Comparison of ENCODE assay signal across 7 cellular contexts in the genomic region with DNA sequence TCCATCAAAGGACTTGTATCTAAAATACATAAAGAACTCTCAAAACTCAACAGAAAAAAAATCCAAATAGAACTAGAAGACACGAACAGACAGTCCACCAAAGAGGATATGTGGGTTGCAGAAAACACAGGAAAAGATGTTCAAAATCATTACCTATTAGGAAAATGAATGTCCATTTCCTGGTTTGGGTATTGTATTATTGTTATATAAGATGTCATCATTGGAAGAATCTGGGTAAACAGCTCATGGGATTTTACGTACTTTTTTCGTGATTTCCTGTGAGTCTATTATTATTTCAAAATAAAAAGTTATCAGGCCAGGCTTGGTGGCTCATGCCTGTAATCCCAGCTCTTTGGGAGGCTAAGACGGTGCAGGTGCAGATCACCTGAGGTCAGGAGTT. TPM values are rescaled to one million over a fixed set of nuclear protein-coding genes. Genes with fewer than 3 reads are reported as not detected.
"Had no signal": no experiment of that assay in that cellular context is flagged by ENCODE, and none has a peak within 500 bp of the region (broad histone marks: within the 10 kb centered on the region; RNA-seq: fewer than 3 reads in every experiment).

No MANE protein-coding gene starts in this region.

- H3K27ac Mint-ChIP-seq: GM23338 had no signal

- DNase-seq: H9 had no signal

- ATAC-seq: GM23338, HCT116, K562 had no signal

- H3K4me3 Mint-ChIP-seq: GM23338, H9 had no signal

RNA-seq across cellular contexts. Expression of gene PI16, which starts 9.2 kb away (rescaled TPM):
- total RNA-seq: GM23338, H1, H9, HT-29, IMR-90 had no signal
